ENCODE assay signal across 8 cellular contexts in genomic region chrX:154437971-154438893, GRCh38. TPM values are rescaled to one million over a fixed set of nuclear protein-coding genes. Genes with fewer than 3 reads are reported as not detected.
DNase-seq lines count a peak whose midpoint lies in the region; ATAC-seq and TF ChIP-seq lines count a peak whose summit lies in the region.

No MANE protein-coding gene starts in this region.

- peak overlapping the region; percentile 62 for H3K27ac ChIP-seq in KOPT-K1 (ENCODE audit: low read depth, low read length, poor library complexity, severe bottlenecking)
- H3K27ac ChIP-seq in colonic mucosa, result no peak overlapping the region

- H3K27ac Mint-ChIP-seq in naive thymus-derived CD8-positive, alpha-beta T cell, result peak overlapping the region in 9 of 10 donors; percentile 37 to 94 (median 81)

- peak overlapping the region in 1 of 2 donors; percentile 63 for H3K9ac ChIP-seq in colonic mucosa (ENCODE audit: low read depth in 2 of 2, low read length in 2 of 2)

- H3K36me3 Mint-ChIP-seq in naive thymus-derived CD8-positive, alpha-beta T cell, result peaks cover 0 to 10% (median 0%) of the 10 kb centered on the region in 3 donors

- POLR2A ChIA-PET in naive thymus-derived CD8-positive, alpha-beta T cell (lab: Charles Lee), result interaction anchor here (0.8 to 2.9 kb wide), 6 partner anchors 9 to 61 kb away, joined by 3 to 8 read pairs (median 4); partner anchors contain the start of genes ATP6AP1, RPL10, TAFAZZIN and UBL4A

- DNase-seq in AG09309 (ENCODE audit: low read depth) (no peak), colonic mucosa (no peak), NCI-H2029 treated with DMSO at 0.1 percent for 48 hours (lab: John Stamatoyannopoulos, UW) (no peak)
- DNase-seq in naive thymus-derived CD8-positive, alpha-beta T cell, result no peak
- DNase-seq in stimulated activated CD4-positive, alpha-beta T cell treated with anti-CD3 and anti-CD28 coated beads, Interleukin-12 subunit alpha, Interleukin-12 subunit beta, amount 100 ng/mL, for 4 hours, result no peak

- H3K9me3 Mint-ChIP-seq in naive thymus-derived CD8-positive, alpha-beta T cell, result no peaks in the 10 kb centered on the region

- TF ChIP-seq CTCF in AG09309 (IDR thresholded peaks at IDR 0.05; ENCODE audit: control insufficient read depth, insufficient read depth, low read depth, low read length, missing control alignments) (no peak), colonic mucosa (IDR thresholded peaks at IDR 0.05) (no peak)

- H3K4me1 ChIP-seq in colonic mucosa, result no peaks in the 10 kb centered on the region

- no peaks in the 10 kb centered on the region for H3K27me3 Mint-ChIP-seq in naive thymus-derived CD8-positive, alpha-beta T cell

- peak overlapping the region; percentile 68 to 91 (median 81) for H3K4me3 Mint-ChIP-seq in naive thymus-derived CD8-positive, alpha-beta T cell

- peaks cover 68% of the 10 kb centered on the region; the same call in 1 of the 2 replicates for H3K36me3 ChIP-seq in KOPT-K1 (ENCODE audit: insufficient read depth, low read length)
- no peaks in the 10 kb centered on the region for H3K36me3 ChIP-seq in colonic mucosa

- H3K4me3 ChIP-seq in AG09309 (ENCODE audit: control insufficient read depth, low read depth, low read length) (peak overlapping the region; percentile 79), colonic mucosa (peak overlapping the region; percentile 67)

- ATAC-seq in naive thymus-derived CD8-positive, alpha-beta T cell, result no peak
- no peak for ATAC-seq in GM21576 (IDR thresholded peaks at IDR 0.05; ENCODE audit: unreplicated experiment)
- no peak for ATAC-seq in HG02642 (IDR thresholded peaks at IDR 0.05; ENCODE audit: poor library complexity, unreplicated experiment)

- no peaks in the 10 kb centered on the region for H3K27me3 ChIP-seq in colonic mucosa

- H3K9me3 ChIP-seq in KOPT-K1 (ENCODE audit: insufficient read depth, low read length, poor library complexity, severe bottlenecking) (no peaks in the 10 kb centered on the region), colonic mucosa (no peaks in the 10 kb centered on the region)

- intact Hi-C loops in colonic mucosa (cut with DNase I), result no loop called here

- peaks cover 4 to 33% (median 28%) of the 10 kb centered on the region in 4 donors for H3K4me1 Mint-ChIP-seq in naive thymus-derived CD8-positive, alpha-beta T cell

RNA-seq across cellular contexts. Expression of gene GDI1, which starts 1.3 kb away (rescaled TPM):
- 10 to 100 TPM; 63.0 to 83.0 TPM for total RNA-seq in colonic mucosa
- 100 to 1,000 TPM; 169 to 185 TPM for total RNA-seq in naive thymus-derived CD8-positive, alpha-beta T cell
- 10 to 100 TPM; 18.3 to 32.1 (median 21.0) TPM for polyA plus RNA-seq in naive thymus-derived CD8-positive, alpha-beta T cell

RNA-seq across cellular contexts. Expression of gene FAM50A, which starts 5.7 kb away (rescaled TPM):
- total RNA-seq in colonic mucosa, result 10 to 100 TPM; 41.9 to 60.1 TPM
- 10 to 100 TPM; 49.2 TPM for total RNA-seq in naive thymus-derived CD8-positive, alpha-beta T cell
- polyA plus RNA-seq in naive thymus-derived CD8-positive, alpha-beta T cell, result 10 to 100 TPM; 25.1 to 45.6 (median 40.4) TPM

RNA-seq across cellular contexts. Expression of gene ATP6AP1, which starts 9.8 kb away (rescaled TPM):
- 10 to 100 TPM; 86.3 to 96.9 TPM for total RNA-seq in colonic mucosa
- 10 to 100 TPM; 51.9 to 52.5 TPM for total RNA-seq in naive thymus-derived CD8-positive, alpha-beta T cell
- 100 to 1,000 TPM in 1 of 3 donors, 10 to 100 TPM in 2; 84.7 to 111 (median 90.2) TPM for polyA plus RNA-seq in naive thymus-derived CD8-positive, alpha-beta T cell

RNA-seq across cellular contexts. Expression of gene PLXNA3, which starts 19.8 kb away (rescaled TPM):
- total RNA-seq in colonic mucosa, result 10 to 100 TPM; 37.7 to 43.9 TPM
- total RNA-seq in naive thymus-derived CD8-positive, alpha-beta T cell, result 10 to 100 TPM; 49.5 to 50.4 TPM
- under 1 TPM; 0.27 to 0.67 (median 0.36) TPM for polyA plus RNA-seq in naive thymus-derived CD8-positive, alpha-beta T cell

RNA-seq across cellular contexts. Expression of gene TAFAZZIN, which starts 26.9 kb away (rescaled TPM):
- total RNA-seq in colonic mucosa, result 10 to 100 TPM; 33.2 to 54.5 TPM
- total RNA-seq in naive thymus-derived CD8-positive, alpha-beta T cell, result 100 to 1,000 TPM; 111 to 112 TPM
- 10 to 100 TPM; 29.3 to 39.8 (median 37.8) TPM for polyA plus RNA-seq in naive thymus-derived CD8-positive, alpha-beta T cell
